In genomic region chr3:122615303-122615702, GRCh38 we compare ENCODE assay signal across 24 cellular contexts. TPM values are rescaled to one million over a fixed set of nuclear protein-coding genes. Genes with fewer than 3 reads are reported as not detected.
A peak's percentile ranks its signal among the peaks of the same experiment; 100 is the strongest.
DNase-seq lines count a peak whose midpoint lies in the region; ATAC-seq and TF ChIP-seq lines count a peak whose summit lies in the region.
"Had no signal": no experiment of that assay in that cellular context is flagged by ENCODE, and none has a peak within 500 bp of the region (broad histone marks: within the 10 kb centered on the region; RNA-seq: fewer than 3 reads in every experiment).

No MANE protein-coding gene starts in this region.

- no peaks in the 10 kb centered on the region for H3K36me3 Mint-ChIP-seq in H9 (ENCODE audit: insufficient read depth in 1 of 3, low read depth in 3 of 3)
- peaks cover 65% of the 10 kb centered on the region for H3K36me3 Mint-ChIP-seq in stimulated activated memory B cell treated with anti-CD40 and anti-IgM and Interleukin-4, amounts not matched to agents 10 μg/mL and 1 μg/mL and 100 μg/mL, for 72 hours

- no CpG with 5 or more reads among the region's 3 CpGs for WGBS in H9 (ENCODE audit: extremely low coverage, insufficient read length, low lambda C conversion rate)
- 56 to 60% methylated on average over 3 of the region's 3 CpGs for WGBS in testis, 2 donors

- H3K4me3 ChIP-seq in Panc1 (ENCODE audit: low read depth in 2 of 2, low read length in 2 of 2) = no peak overlapping the region
- no peak overlapping the region for H3K4me3 ChIP-seq in fibroblast of villous mesenchyme (ENCODE audit: low read depth, low read length)
- H3K4me3 ChIP-seq in testis = no peak overlapping the region
- H3K4me3 ChIP-seq in lower lobe of right lung = no peak overlapping the region
- H3K4me3 ChIP-seq: GM23248, SJSA1, vagina had no signal

- H2BK20ac ChIP-seq in H9 (ENCODE audit: low read depth, low read length, poor library complexity, severe bottlenecking) = no peak overlapping the region

- H4K8ac ChIP-seq in H9 (replicated peaks; ENCODE audit: insufficient read length, low read depth, low read length) = no peak overlapping the region

- H3K4ac ChIP-seq in H9 (ENCODE audit: low read depth, low read length) = no peak overlapping the region

- H2BK120ac ChIP-seq in H9 (ENCODE audit: low read depth, low read length, poor library complexity, severe bottlenecking) = no peak overlapping the region

- no peak overlapping the region for H4K5ac ChIP-seq in H9 (ENCODE audit: insufficient read length, low read depth, low read length)

- H3K9me3 ChIP-seq in H9 (ENCODE audit: control insufficient read depth, low read depth, low read length) = no peaks in the 10 kb centered on the region
- H3K9me3 ChIP-seq in Panc1 (ENCODE audit: control insufficient read depth, insufficient read depth, low read depth, low read length) = no peaks in the 10 kb centered on the region
- H3K9me3 ChIP-seq in testis = no peaks in the 10 kb centered on the region
- H3K9me3 ChIP-seq in lower lobe of right lung = no peaks in the 10 kb centered on the region
- H3K9me3 ChIP-seq: SJSA1, vagina had no signal

- H3K36me3 ChIP-seq in Panc1 (ENCODE audit: control insufficient read depth, insufficient read depth, low read length) (no peaks in the 10 kb centered on the region), testis (ENCODE audit: low read depth, missing control alignments) (no peaks in the 10 kb centered on the region), lower lobe of right lung (peaks cover 4% of the 10 kb centered on the region)
- H3K36me3 ChIP-seq: SJSA1, vagina had no signal

- peaks cover 13 to 17% of the 10 kb centered on the region in 2 experiments for H3K4me1 Mint-ChIP-seq in H9
- peaks cover 52% of the 10 kb centered on the region for H3K4me1 Mint-ChIP-seq in stimulated activated memory B cell treated with anti-CD40 and anti-IgM and Interleukin-4, amounts not matched to agents 10 μg/mL and 1 μg/mL and 100 μg/mL, for 72 hours
- H3K4me1 Mint-ChIP-seq: nephron had no signal

- no peak overlapping the region for H3K18ac ChIP-seq in H9 (ENCODE audit: insufficient read length, low read depth, low read length)

- H3K23me2 ChIP-seq in H9 (ENCODE audit: insufficient read length, low read depth, low read length, poor library complexity, severe bottlenecking) = no peaks in the 10 kb centered on the region

- intact Hi-C loops in Panc1 (cut with micrococcal nuclease; ENCODE audit: unreplicated experiment) = no loop called here
- intact Hi-C loops in testis (cut with DNase I; ENCODE audit: low total_unique reads) = no loop called here
- intact Hi-C loops in lower lobe of right lung (cut with DNase I) = no loop called here

- CTCF ChIA-PET in Panc1 (lab: Charles Lee) = no interaction called here

- ATAC-seq in Panc1 = 0 out of 2 replicates have a peak, but pooled peaks have one; percentile 17
- no peak for ATAC-seq in stimulated activated memory B cell treated with anti-CD40 and anti-IgM and Interleukin-4, amounts not matched to agents 10 μg/mL and 1 μg/mL and 100 μg/mL, for 72 hours
- ATAC-seq in lower lobe of right lung = no peak
- ATAC-seq: stimulated activated naive B cell treated with anti-CD40 and anti-IgM and Interleukin-4, amounts not matched to agents 10 μg/mL and 1 μg/mL and 100 μg/mL, for 72 hours had no signal

- TF ChIP-seq CTCF in H9 (conservative IDR thresholded peaks at IDR 0.05) (no peak), Panc1 (IDR thresholded peaks at IDR 0.05) (no peak), fibroblast of villous mesenchyme (IDR thresholded peaks at IDR 0.05; ENCODE audit: insufficient read depth, low read depth, low read length) (no peak), testis (IDR thresholded peaks at IDR 0.05) (no peak), lower lobe of right lung (IDR thresholded peaks at IDR 0.05) (no peak)

- H2AFZ ChIP-seq in H9 (ENCODE audit: low read length) = peak overlapping the region; percentile 23
- H2AFZ ChIP-seq: GM23248 had no signal

- no peak overlapping the region for H2BK5ac ChIP-seq in H9 (ENCODE audit: insufficient read length, low read length)

- H2BK15ac ChIP-seq in H9 (ENCODE audit: low read depth, low read length) = no peak overlapping the region

- H3K9ac ChIP-seq in H9 (ENCODE audit: extremely low read depth, insufficient read length, low read length) = no peak overlapping the region
- H3K9ac ChIP-seq: GM23248 had no signal

- H3K27ac ChIP-seq in H9 (ENCODE audit: insufficient read length, low read depth, low read length) (no peak overlapping the region), Panc1 (ENCODE audit: low read length) (no peak overlapping the region), testis (no peak overlapping the region), lower lobe of right lung (no peak overlapping the region)
- H3K27ac ChIP-seq: GM23248, SJSA1, vagina, VCaP had no signal

- no peak overlapping the region for H2BK12ac ChIP-seq in H9 (ENCODE audit: insufficient read length, low read depth, low read length)

- in situ Hi-C loops in Panc1 (cut with HindIII; ENCODE audit: low pct_unique_long_range_greater_than_20kb, low sequenced_read_pairs) = no loop called here

- H3K4me1 ChIP-seq in H9 (ENCODE audit: insufficient read depth, low read length) (0 out of 2 replicates have a peak, but pooled peaks cover 2% of the 10 kb centered on the region), Panc1 (ENCODE audit: control insufficient read depth, insufficient read depth, low read length) (no peaks in the 10 kb centered on the region), testis (no peaks in the 10 kb centered on the region), lower lobe of right lung (peaks cover 7% of the 10 kb centered on the region)
- H3K4me1 ChIP-seq: SJSA1, vagina had no signal

- H3K4me2 ChIP-seq in H9 (ENCODE audit: insufficient read depth, insufficient read length, low read length) = no peak overlapping the region

- no peak overlapping the region for H3K56ac ChIP-seq in H9 (ENCODE audit: insufficient read length, low read depth, low read length)

- H3K23ac ChIP-seq in H9 (ENCODE audit: insufficient read length, low read depth, low read length) = no peak overlapping the region

- H3K79me2 ChIP-seq in H9 (ENCODE audit: insufficient read depth, low read length) = no peaks in the 10 kb centered on the region

- no peak overlapping the region for H2AK5ac ChIP-seq in H9 (ENCODE audit: insufficient read length, low read length)

- no peak overlapping the region for H3T11ph ChIP-seq in H9 (ENCODE audit: low read length)

- no TSS peak for BruUV-seq in Panc1 (replicated peaks; lab: Mats Ljungman, UMichigan)

- no peak overlapping the region for H4K91ac ChIP-seq in H9 (ENCODE audit: insufficient read length, low read depth, low read length)

- H3K4me3 Mint-ChIP-seq in H9 = no peak overlapping the region
- H3K4me3 Mint-ChIP-seq in stimulated activated memory B cell treated with anti-CD40 and anti-IgM and Interleukin-4, amounts not matched to agents 10 μg/mL and 1 μg/mL and 100 μg/mL, for 72 hours = no peak overlapping the region
- H3K4me3 Mint-ChIP-seq: dendritic cell treated with granulocyte-macrophage colony-stimulating factor and Interleukin-4, amounts not matched to agents 40 ng/mL and 50 ng/mL, for 4 days; nephron; stimulated activated naive B cell treated with anti-CD40 and anti-IgM and Interleukin-4, amounts not matched to agents 10 μg/mL and 1 μg/mL and 100 μg/mL, for 72 hours had no signal

- DNase-seq in H9 (no peak), Panc1 (ENCODE audit: low read depth, low spot score) (no peak), fibroblast of villous mesenchyme (ENCODE audit: low read depth) (peak; percentile 13), testis (no peak), lower lobe of right lung (no peak)
- no peak for DNase-seq in stimulated activated CD4-positive, alpha-beta T cell treated with anti-CD3 and anti-CD28 coated beads, Interleukin-1b, Interleukin-23, amount 100 ng/mL, for 48 hours
- DNase-seq: activated CD4-positive, alpha-beta T cell treated with anti-CD3 and anti-CD28 coated beads, Interleukin-2, amount 50 U/mL, for 48 hours; activated gamma-delta T cell; AML-193; DMS79; GM23248; midbrain; NCI-H1105 treated with DMSO at 0.1 percent for 48 hours; NCI-H2081; NCI-H345; NCI-H82; stimulated activated naive B cell treated with anti-CD40 and anti-IgM and Interleukin-4, amounts not matched to agents 10 μg/mL and 1 μg/mL and 100 μg/mL, for 72 hours; T-helper 2 cell had no signal

- no peak for TF ChIP-seq POLR2A in testis (IDR thresholded peaks at IDR 0.05)

- no peaks in the 10 kb centered on the region for H3K27me3 ChIP-seq in H9 (ENCODE audit: insufficient read depth, low read length)
- H3K27me3 ChIP-seq in Panc1 (ENCODE audit: control insufficient read depth, insufficient read depth, low read length) = no peaks in the 10 kb centered on the region
- H3K27me3 ChIP-seq in testis = no peaks in the 10 kb centered on the region
- no peaks in the 10 kb centered on the region for H3K27me3 ChIP-seq in lower lobe of right lung (ENCODE audit: low read depth)
- H3K27me3 ChIP-seq: vagina had no signal

- no peak overlapping the region; the same call in 1 of the 2 replicates for H3K14ac ChIP-seq in H9 (ENCODE audit: insufficient read depth, low read length)

- peaks cover 3% of the 10 kb centered on the region for H3K27me3 Mint-ChIP-seq in H9 (ENCODE audit: low read depth)
- H3K27me3 Mint-ChIP-seq in stimulated activated memory B cell treated with anti-CD40 and anti-IgM and Interleukin-4, amounts not matched to agents 10 μg/mL and 1 μg/mL and 100 μg/mL, for 72 hours = no peaks in the 10 kb centered on the region
- H3K27me3 Mint-ChIP-seq: dendritic cell treated with granulocyte-macrophage colony-stimulating factor and Interleukin-4, amounts not matched to agents 40 ng/mL and 50 ng/mL, for 4 days; stimulated activated naive B cell treated with anti-CD40 and anti-IgM and Interleukin-4, amounts not matched to agents 10 μg/mL and 1 μg/mL and 100 μg/mL, for 72 hours had no signal

- no peaks in the 10 kb centered on the region for H3K79me1 ChIP-seq in H9 (ENCODE audit: insufficient read depth, low read depth, low read length, poor library complexity, severe bottlenecking)

- no peaks in the 10 kb centered on the region for H4K20me1 ChIP-seq in H9 (ENCODE audit: control insufficient read depth, insufficient read depth, insufficient read length)

- no peak overlapping the region for H3K27ac Mint-ChIP-seq in H9
- peak overlapping the region; percentile 78 for H3K27ac Mint-ChIP-seq in stimulated activated memory B cell treated with anti-CD40 and anti-IgM and Interleukin-4, amounts not matched to agents 10 μg/mL and 1 μg/mL and 100 μg/mL, for 72 hours
- H3K27ac Mint-ChIP-seq: dendritic cell treated with granulocyte-macrophage colony-stimulating factor and Interleukin-4, amounts not matched to agents 40 ng/mL and 50 ng/mL, for 4 days; nephron; stimulated activated naive B cell treated with anti-CD40 and anti-IgM and Interleukin-4, amounts not matched to agents 10 μg/mL and 1 μg/mL and 100 μg/mL, for 72 hours had no signal

- POLR2A ChIA-PET in Panc1 (lab: Charles Lee) = no interaction called here

- no peaks in the 10 kb centered on the region for H3K9me3 Mint-ChIP-seq in H9
- H3K9me3 Mint-ChIP-seq in stimulated activated memory B cell treated with anti-CD40 and anti-IgM and Interleukin-4, amounts not matched to agents 10 μg/mL and 1 μg/mL and 100 μg/mL, for 72 hours = no peaks in the 10 kb centered on the region
- H3K9me3 Mint-ChIP-seq: dendritic cell treated with granulocyte-macrophage colony-stimulating factor and Interleukin-4, amounts not matched to agents 40 ng/mL and 50 ng/mL, for 4 days; nephron had no signal

RNA-seq across cellular contexts. Expression of gene PARP15, which starts 37.9 kb away (rescaled TPM):
- total RNA-seq in H9 (2021) (0.18 and 0.24 TPM in 2 replicates), Panc1 (2021; ENCODE audit: unreplicated experiment) (0.21 TPM), fibroblast of villous mesenchyme (under 0.01 TPM in 2 replicates), testis (1 to 10 TPM; 3.7 to 4.8 TPM), lower lobe of right lung (11.4 TPM)
- not detected for polyA plus RNA-seq in Panc1 (2012; ENCODE audit: insufficient read length)
- 1.5 TPM for polyA plus RNA-seq in testis (ENCODE audit: insufficient read depth, low read depth, low replicate concordance)
- total RNA-seq: SJSA1 had no signal

RNA-seq across cellular contexts. Expression of gene DTX3L, which starts 51.2 kb away (rescaled TPM):
- total RNA-seq in H9 (2021) = 6.6 and 7.5 TPM in 2 replicates
- total RNA-seq in Panc1 (2021; ENCODE audit: unreplicated experiment) = 32.3 TPM
- polyA plus RNA-seq in Panc1 (2012; ENCODE audit: insufficient read length) = 8.7 TPM
- 25.1 and 36.7 TPM in 2 replicates for total RNA-seq in fibroblast of villous mesenchyme
- 1 to 10 TPM; 8.3 to 8.7 TPM for total RNA-seq in testis
- polyA plus RNA-seq in testis (ENCODE audit: insufficient read depth, low read depth, low replicate concordance) = 8.5 TPM
- 82.2 TPM for total RNA-seq in lower lobe of right lung

RNA-seq across cellular contexts. Expression of gene PARP9, which starts 51.2 kb away (rescaled TPM):
- 3.4 and 3.9 TPM in 2 replicates for total RNA-seq in H9 (2021)
- total RNA-seq in Panc1 (2021; ENCODE audit: unreplicated experiment) = 14.5 TPM
- 8.3 TPM for polyA plus RNA-seq in Panc1 (2012; ENCODE audit: insufficient read length)
- total RNA-seq in fibroblast of villous mesenchyme = 21.3 and 34.5 TPM in 2 replicates
- 10 to 100 TPM; 12.8 to 13.8 TPM for total RNA-seq in testis
- 14.7 TPM for polyA plus RNA-seq in testis (ENCODE audit: insufficient read depth, low read depth, low replicate concordance)
- total RNA-seq in lower lobe of right lung = 90.4 TPM
